In the genomic region with DNA sequence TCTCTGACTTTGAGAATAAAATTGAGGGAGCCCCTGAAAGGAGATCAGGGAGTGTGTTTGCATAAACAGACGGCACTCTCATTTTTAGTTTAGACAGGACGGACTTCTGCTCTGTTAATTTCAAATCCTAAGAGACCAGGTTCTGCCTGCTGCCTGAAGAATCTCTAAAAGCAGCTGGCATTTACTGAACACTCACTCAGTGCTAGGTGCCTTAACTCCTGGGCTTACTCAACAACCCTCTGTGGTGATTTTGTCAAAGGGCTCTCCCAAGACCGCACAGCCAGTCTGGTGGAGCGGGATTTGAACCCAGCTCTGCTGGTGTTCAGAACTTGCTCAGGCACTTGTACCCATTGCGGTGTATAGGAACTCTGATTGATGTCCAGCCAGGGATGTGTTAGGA, we compare ENCODE assay signal across 1 cellular context.
TF ChIP-seq lines count a peak whose summit lies in the region.

No MANE protein-coding gene starts in this region.

TF ChIP-seq in K562, 482 proteins besides CTCF, POLR2A, EP300 and RAD21:
- no peak for TF ChIP-seq ZNF830 (CRISPR knock-in tag; IDR thresholded peaks at IDR 0.05)
- no peak for TF ChIP-seq RCOR1 (IDR thresholded peaks at IDR 0.05; ENCODE audit: borderline replicate concordance in 1 of 2, low read depth in 2 of 2, low read length in 2 of 2)
- no peak for TF ChIP-seq IRF9 (tag; IDR thresholded peaks at IDR 0.05)
- TF ChIP-seq CCNT2 (IDR thresholded peaks at IDR 0.05; ENCODE audit: borderline replicate concordance, extremely low read depth, insufficient read length, low read depth, low read length), result no peak
- no peak for TF ChIP-seq ZNF217 (CRISPR knock-in tag; IDR thresholded peaks at IDR 0.05)
- TF ChIP-seq KDM2B (CRISPR knock-in tag; IDR thresholded peaks at IDR 0.05), result no peak
- TF ChIP-seq NUFIP1 (IDR thresholded peaks at IDR 0.05; ENCODE audit: partially characterized antibody), result no peak
- TF ChIP-seq SP1 (CRISPR knock-in tag; IDR thresholded peaks at IDR 0.05), result peak; percentile 38; the same call in 1 of the 2 replicates
- TF ChIP-seq ZNF124 (CRISPR knock-in tag; IDR thresholded peaks at IDR 0.05), result no peak
- no peak for TF ChIP-seq FIP1L1 (IDR thresholded peaks at IDR 0.05; ENCODE audit: low read depth, low read length, poor library complexity, severe bottlenecking)
- TF ChIP-seq MTA3 (IDR thresholded peaks at IDR 0.05; ENCODE audit: borderline replicate concordance), result no peak
- no peak for TF ChIP-seq TAF9B (IDR thresholded peaks at IDR 0.05; ENCODE audit: partially characterized antibody)
- no peak for TF ChIP-seq ZKSCAN8 (CRISPR knock-in tag; IDR thresholded peaks at IDR 0.05)
- no peak for TF ChIP-seq ARID1B (IDR thresholded peaks at IDR 0.05)
- TF ChIP-seq BCOR (IDR thresholded peaks at IDR 0.05), result peak; percentile 29; the same call in 1 of the 2 replicates
- TF ChIP-seq NFIX (CRISPR knock-in tag; IDR thresholded peaks at IDR 0.05; ENCODE audit: low read depth), result peak; percentile 8; the same call in 1 of the 2 replicates
- no peak for TF ChIP-seq ZNF24 (IDR thresholded peaks at IDR 0.05)
- TF ChIP-seq, protein P1, sequence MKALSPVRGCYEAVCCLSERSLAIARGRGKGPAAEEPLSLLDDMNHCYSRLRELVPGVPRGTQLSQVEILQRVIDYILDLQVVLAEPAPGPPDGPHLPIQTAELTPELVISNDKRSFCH (CRISPR knock-in tag; IDR thresholded peaks at IDR 0.05), result no peak
- TF ChIP-seq, protein P1 (tag; IDR thresholded peaks at IDR 0.05), result no peak
- TF ChIP-seq NR2C1 (IDR thresholded peaks at IDR 0.05), result no peak
- TF ChIP-seq NR2C1 (tag; IDR thresholded peaks at IDR 0.05), result no peak
- no peak for TF ChIP-seq BRD4 (IDR thresholded peaks at IDR 0.05)
- TF ChIP-seq DNMT1 (IDR thresholded peaks at IDR 0.05), result no peak
- TF ChIP-seq ZNF324 (CRISPR knock-in tag; IDR thresholded peaks at IDR 0.05), result no peak
- TF ChIP-seq VEZF1 (CRISPR knock-in tag; IDR thresholded peaks at IDR 0.05), result 0 out of 2 replicates have a peak, but pooled peaks have one; percentile 3
- no peak for TF ChIP-seq ETS1 (conservative IDR thresholded peaks at IDR 0.05; ENCODE audit: control insufficient read depth, low read depth, low read length)
- TF ChIP-seq RBM25 (IDR thresholded peaks at IDR 0.05; ENCODE audit: low read depth, low read length, severe bottlenecking), result peak; percentile 44
- no peak for TF ChIP-seq KDM5B (IDR thresholded peaks at IDR 0.05; ENCODE audit: insufficient replicate concordance, low read depth, low read length)
